24 cellular contexts compared by ENCODE assay signal in the genomic region with DNA sequence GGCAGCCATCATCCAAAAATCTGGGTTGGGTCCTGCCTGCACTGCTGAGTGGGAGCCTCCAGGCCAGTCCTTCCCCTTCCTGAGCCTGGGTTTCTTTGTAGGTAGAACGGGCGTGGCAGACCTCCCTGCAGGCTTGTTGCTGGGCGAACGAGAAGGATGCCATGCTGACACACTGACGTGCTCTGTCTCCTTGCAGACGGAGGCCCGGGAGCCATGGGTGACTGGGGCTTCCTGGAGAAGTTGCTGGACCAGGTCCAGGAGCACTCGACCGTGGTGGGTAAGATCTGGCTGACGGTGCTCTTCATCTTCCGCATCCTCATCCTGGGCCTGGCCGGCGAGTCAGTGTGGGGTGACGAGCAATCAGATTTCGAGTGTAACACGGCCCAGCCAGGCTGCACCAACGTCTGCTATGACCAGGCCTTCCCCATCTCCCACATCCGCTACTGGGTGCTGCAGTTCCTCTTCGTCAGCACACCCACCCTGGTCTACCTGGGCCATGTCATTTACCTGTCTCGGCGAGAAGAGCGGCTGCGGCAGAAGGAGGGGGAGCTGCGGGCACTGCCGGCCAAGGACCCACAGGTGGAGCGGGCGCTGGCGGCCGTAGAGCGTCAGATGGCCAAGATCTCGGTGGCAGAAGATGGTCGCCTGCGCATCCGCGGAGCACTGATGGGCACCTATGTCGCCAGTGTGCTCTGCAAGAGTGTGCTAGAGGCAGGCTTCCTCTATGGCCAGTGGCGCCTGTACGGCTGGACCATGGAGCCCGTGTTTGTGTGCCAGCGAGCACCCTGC. TPM values are rescaled to one million over a fixed set of nuclear protein-coding genes. Genes with fewer than 3 reads are reported as not detected.
DNase-seq lines count a peak whose midpoint lies in the region; ATAC-seq, FAIRE-seq and TF ChIP-seq lines count a peak whose summit lies in the region.
"Had no signal": no experiment of that assay in that cellular context is flagged by ENCODE, and none has a peak within 500 bp of the region (broad histone marks: within the 10 kb centered on the region; RNA-seq: fewer than 3 reads in every experiment).

No MANE protein-coding gene starts in this region.

- WGBS in H1 (ENCODE audit: extremely low coverage in 1 of 2, insufficient coverage in 1 of 2, insufficient read length in 1 of 2, insufficient replicate concordance in 2 of 2, low coverage in 1 of 2, low lambda C conversion rate in 2 of 2, missing lambda C conversion rate in 1 of 2), 2 experiments: 96% methylated on average over 36 of the region's 40 CpGs; no CpG with 5 or more reads in 1 of the 2 experiments
- WGBS in suprapubic skin: 96% methylated on average over 5 of the region's 40 CpGs

- no peak overlapping the region for H2BK5ac ChIP-seq in H1 (ENCODE audit: low read depth, low read length)

- H3K14ac ChIP-seq in H1 (ENCODE audit: insufficient read length): no peak overlapping the region

- no peak overlapping the region for H2BK20ac ChIP-seq in H1 (ENCODE audit: low read length)

- H3K4me1 ChIP-seq in H1 (replicated peaks in 1 of 4; ENCODE audit: control insufficient read depth in 3 of 4, insufficient read depth in 4 of 4, low read length in 3 of 4) (peaks cover 0 to 12% (median 7%) of the 10 kb centered on the region in 4 experiments; a peak in 4 of 7 replicates), lower lobe of right lung (peaks cover 7% of the 10 kb centered on the region), suprapubic skin (peaks cover 15% of the 10 kb centered on the region)
- H3K4me1 ChIP-seq: BE2C had no signal

- POLR2A ChIA-PET in H1 (lab: Charles Lee; ENCODE audit: partially characterized antibody): interaction anchor here (1.5 kb wide), 1 partner anchor 59 kb away, joined by 3 read pairs; no protein-coding TSS in a partner anchor

- H3K79me2 ChIP-seq in H1 (ENCODE audit: control insufficient read depth in 1 of 2, insufficient read depth in 2 of 2, low read length in 2 of 2): no peaks in the 10 kb centered on the region

- no peak overlapping the region for H3K4me3 ChIP-seq in H1 (ENCODE audit: extremely low read depth in 1 of 4, insufficient read depth in 2 of 4, low read depth in 3 of 4, low read length in 4 of 4)
- H3K4me3 ChIP-seq in lower lobe of right lung: peak overlapping the region; percentile 56
- peak overlapping the region; percentile 48 for H3K4me3 ChIP-seq in suprapubic skin
- H3K4me3 ChIP-seq: cardiac muscle cell had no signal

- H3K4me2 ChIP-seq in H1 (ENCODE audit: insufficient read depth in 1 of 2, low read depth in 2 of 2, low read length in 2 of 2): no peak overlapping the region; a peak in 1 of 4 replicates

- peaks cover 8% of the 10 kb centered on the region for H3K36me3 Mint-ChIP-seq in glutamatergic neuron (ENCODE audit: unreplicated experiment)

- no peak overlapping the region for H2BK15ac ChIP-seq in H1 (ENCODE audit: low read length)

- no peak overlapping the region for H2BK120ac ChIP-seq in H1 (replicated peaks; ENCODE audit: low read depth, low read length)

- peak overlapping the region; percentile 23; the same call in 1 of the 2 replicates for H2BK12ac ChIP-seq in H1 (ENCODE audit: low read depth, low read length)

- no peak overlapping the region for H4K8ac ChIP-seq in H1 (ENCODE audit: extremely low read depth, insufficient read depth, low read length)

- H4K5ac ChIP-seq in H1 (ENCODE audit: insufficient read length, low read depth, low read length): no peak overlapping the region

- no peak overlapping the region for H4K91ac ChIP-seq in H1 (replicated peaks; ENCODE audit: insufficient read length, low read length)

- H3K23ac ChIP-seq in H1 (ENCODE audit: insufficient read length): no peak overlapping the region

- no peak overlapping the region for H2AFZ ChIP-seq in H1 (ENCODE audit: low read length)

- H3K9me3 ChIP-seq in H1 (ENCODE audit: insufficient read depth in 2 of 2, low read depth in 1 of 2, low read length in 1 of 2): no peaks in the 10 kb centered on the region
- no peaks in the 10 kb centered on the region for H3K9me3 ChIP-seq in lower lobe of right lung
- no peaks in the 10 kb centered on the region for H3K9me3 ChIP-seq in suprapubic skin
- H3K9me3 ChIP-seq: BE2C, testis had no signal

- peak; percentile 4 for DNase-seq in NCI-H69 (lab: John Stamatoyannopoulos, UW)
- DNase-seq in H1 (ENCODE audit: low read depth in 1 of 2, low spot score in 2 of 2): no peak
- no peak for DNase-seq in lower lobe of right lung
- DNase-seq in suprapubic skin (ENCODE audit: low spot score in 2 of 2): no peak
- DNase-seq in GM20000 (ENCODE audit: low spot score): no peak
- no peak for DNase-seq in DMS79 (lab: John Stamatoyannopoulos, UW)
- no peak for DNase-seq in G401 (ENCODE audit: low spot score)
- no peak for DNase-seq in glutamatergic neuron
- DNase-seq: activated CD4-positive, CD25-positive, alpha-beta regulatory T cell treated with anti-CD3 and anti-CD28 coated beads, Interleukin-2, amount 50 U/mL, for 72 hours; BE2C; foreskin melanocyte; Kasumi-1; mesendoderm; NCI-H1092 treated with DMSO at 0.1 percent for 48 hours; NCI-H2107; NCI-H748 treated with DMSO at 0.1 percent for 48 hours; PC-3; retina; stimulated activated CD4-positive, alpha-beta T cell treated with anti-CD3 and anti-CD28 coated beads, Interleukin-2, amount 100 ng/mL, for 24 hours; testis had no signal

- H3K27me3 ChIP-seq in H1 (replicated peaks in 1 of 4; ENCODE audit: control insufficient read depth in 3 of 4, extremely low read depth in 1 of 4, insufficient read depth in 3 of 4, low read length in 3 of 4) (peaks cover 0 to 13% (median 10%) of the 10 kb centered on the region in 4 experiments; a peak in 4 of 7 replicates), lower lobe of right lung (ENCODE audit: low read depth) (peaks cover 17% of the 10 kb centered on the region), suprapubic skin (peaks cover 19% of the 10 kb centered on the region)
- H3K27me3 ChIP-seq: BE2C, testis had no signal

- H3K36me3 ChIP-seq in H1 (ENCODE audit: control insufficient read depth in 2 of 4, insufficient read depth in 4 of 4, low read length in 3 of 4) (no peaks in the 10 kb centered on the region), lower lobe of right lung (no peaks in the 10 kb centered on the region), suprapubic skin (no peaks in the 10 kb centered on the region)
- H3K36me3 ChIP-seq: BE2C, cardiac muscle cell had no signal

- H3K18ac ChIP-seq in H1 (ENCODE audit: extremely low read depth, low read length): no peak overlapping the region

- H3K4me1 Mint-ChIP-seq in glutamatergic neuron (ENCODE audit: low read depth, unreplicated experiment): peaks cover 5% of the 10 kb centered on the region
- H3K4me1 Mint-ChIP-seq: nephron had no signal

- intact Hi-C loops in lower lobe of right lung (cut with DNase I): no loop called here

- no peak for TF ChIP-seq RAD21 in H1 (IDR thresholded peaks at IDR 0.05 in 1 of 2, conservative IDR thresholded peaks at IDR 0.05 in 1 of 2; ENCODE audit: low read depth in 2 of 2, low read length in 2 of 2)

- in situ Hi-C loops in G401 (cut with HindIII; ENCODE audit: low sequenced_read_pairs): no loop called here

- CTCF ChIA-PET in H1 (lab: Charles Lee; ENCODE audit: partially characterized antibody): interaction anchor here (0.5 to 12.6 kb wide), 4 partner anchors 12 to 1115 kb away, joined by 3 to 230 read pairs (median 4); no protein-coding TSS in a partner anchor

- FAIRE-seq in H1 (lab: Jason Lieb, UNC): no peak
- FAIRE-seq: H54 had no signal

- no peak overlapping the region for H3K27ac Mint-ChIP-seq in glutamatergic neuron (ENCODE audit: unreplicated experiment)
- H3K27ac Mint-ChIP-seq: nephron had no signal

- ATAC-seq in lower lobe of right lung: no peak
- ATAC-seq: PC-3 had no signal

- H3K56ac ChIP-seq in H1 (replicated peaks; ENCODE audit: insufficient read length, low read depth, low read length): no peak overlapping the region

- H3K27ac ChIP-seq in H1 (ENCODE audit: low read depth, low read length): no peak overlapping the region
- H3K27ac ChIP-seq in lower lobe of right lung: peak overlapping the region; percentile 73
- H3K27ac ChIP-seq in suprapubic skin: no peak overlapping the region
- H3K27ac ChIP-seq: cardiac muscle cell had no signal

- TF ChIP-seq CTCF in H1 (IDR thresholded peaks at IDR 0.05; ENCODE audit: control extremely low read depth in 1 of 3, insufficient read depth in 1 of 3, low read depth in 1 of 3, low read length in 3 of 3) (no peak), lower lobe of right lung (IDR thresholded peaks at IDR 0.05) (no peak), suprapubic skin (IDR thresholded peaks at IDR 0.05) (no peak), GM20000 (IDR thresholded peaks at IDR 0.05; ENCODE audit: extremely low read depth, missing control alignments) (no peak), glutamatergic neuron (IDR thresholded peaks at IDR 0.05; ENCODE audit: partially characterized antibody, unreplicated experiment) (no peak)

- no peaks in the 10 kb centered on the region; the same call in 1 of the 2 replicates for H3K23me2 ChIP-seq in H1 (ENCODE audit: low read depth, low read length)

- no peak overlapping the region for H3K9ac ChIP-seq in H1 (replicated peaks in 1 of 4; ENCODE audit: extremely low read depth in 1 of 4, low read depth in 3 of 4, low read length in 3 of 4)

- no peak overlapping the region for H3K4me3 Mint-ChIP-seq in glutamatergic neuron (ENCODE audit: unreplicated experiment)

- TF ChIP-seq POLR2A in H1 (IDR thresholded peaks at IDR 0.05; ENCODE audit: control extremely low read depth in 1 of 2, low read depth in 2 of 2, low read length in 2 of 2) (no peak), suprapubic skin (IDR thresholded peaks at IDR 0.05) (no peak)

- H2AK5ac ChIP-seq in H1 (ENCODE audit: low read depth, low read length): 0 out of 2 replicates have a peak overlapping the region, but pooled peaks have one; percentile 10

- H3K4ac ChIP-seq in H1 (replicated peaks; ENCODE audit: insufficient read length, low read depth, low read length): no peak overlapping the region

- H3K27me3 Mint-ChIP-seq in glutamatergic neuron (ENCODE audit: unreplicated experiment): peaks cover 22% of the 10 kb centered on the region

- no peaks in the 10 kb centered on the region for H4K20me1 ChIP-seq in H1 (replicated peaks in 1 of 2; ENCODE audit: control insufficient read depth in 1 of 2, insufficient read depth in 2 of 2, low read length in 2 of 2)

- TF ChIP-seq EP300 in H1 (IDR thresholded peaks at IDR 0.05; ENCODE audit: borderline replicate concordance in 1 of 2, low read depth in 2 of 2, low read length in 2 of 2) (no peak), suprapubic skin (IDR thresholded peaks at IDR 0.05) (no peak)

- H3K9me3 Mint-ChIP-seq in glutamatergic neuron (ENCODE audit: unreplicated experiment): peaks cover 9% of the 10 kb centered on the region
- H3K9me3 Mint-ChIP-seq: nephron had no signal

- H3K79me1 ChIP-seq in H1 (ENCODE audit: low read depth, low read length): no peaks in the 10 kb centered on the region

RNA-seq across cellular contexts. Expression of gene GJA4, which starts 1.4 kb away (rescaled TPM):
- 2.7 and 3.2 TPM in 2 replicates for total RNA-seq in H1 (2021; fragmentation: NEBNext Ultra II Directional; extraction: Animal tissue kit (Norgen Biotek cat#: 25700))
- polyA plus RNA-seq in H1 (2011; rRNA removed): 3.9 and 4.3 TPM in 2 replicates
- 2.4 TPM for polyA plus RNA-seq in H1 (2011; cell fraction: cytosol; rRNA removed)
- 3.8 TPM for polyA plus RNA-seq in H1 (2011; cell fraction: nucleus; rRNA removed)
- 1.6 to 3.4 TPM (median 2.7 TPM) in 4 replicates for polyA plus RNA-seq in H1 (2012, experiment 1 of 2)
- 2.7 TPM for polyA plus RNA-seq in H1 (2012, experiment 2 of 2)
- polyA plus RNA-seq in H1 (2013, experiment 1 of 2): 14.8 TPM
- 15.5 TPM for polyA plus RNA-seq in H1 (2013, experiment 2 of 2)
- 0.82 and 1.0 TPM in 2 replicates for polyA minus RNA-seq in H1 (2011; rRNA and poly(A)+ RNA removed)
- 2.1 TPM for polyA minus RNA-seq in H1 (2011; cell fraction: cytosol; rRNA and poly(A)+ RNA removed)
- 1.9 TPM for polyA minus RNA-seq in H1 (2011; cell fraction: nucleus; rRNA and poly(A)+ RNA removed)
- 16.1 TPM for total RNA-seq in lower lobe of right lung
- 10 to 100 TPM in 3 of 4 donors, 1 to 10 TPM in 1; 5.3 to 15.2 (median 11.8) TPM for total RNA-seq in suprapubic skin
- not detected in 2 replicates for total RNA-seq in G401 (2014; rRNA removed; shearing (Covaris generic))
- total RNA-seq in glutamatergic neuron (ENCODE audit: unreplicated experiment): not detected
- total RNA-seq: PC-3 had no signal
- polyA plus RNA-seq: cardiac muscle cell had no signal

RNA-seq across cellular contexts. Expression of gene GJB3, which starts 13.2 kb away (rescaled TPM):
- total RNA-seq in H1 (2021; fragmentation: NEBNext Ultra II Directional; extraction: Animal tissue kit (Norgen Biotek cat#: 25700)): 0.93 and 1.1 TPM in 2 replicates
- polyA plus RNA-seq in H1 (2011; rRNA removed): 1.6 and 1.7 TPM in 2 replicates
- polyA plus RNA-seq in H1 (2011; cell fraction: cytosol; rRNA removed): 1.0 TPM
- 0.81 TPM for polyA plus RNA-seq in H1 (2011; cell fraction: nucleus; rRNA removed)
- 0.90 to 1.2 TPM (median 1.2 TPM) in 4 replicates for polyA plus RNA-seq in H1 (2012, experiment 1 of 2)
- 1.6 TPM for polyA plus RNA-seq in H1 (2012, experiment 2 of 2)
- 2.6 TPM for polyA plus RNA-seq in H1 (2013, experiment 1 of 2)
- polyA plus RNA-seq in H1 (2013, experiment 2 of 2): 2.7 TPM
- 0.29 and 0.82 TPM in 2 replicates for polyA minus RNA-seq in H1 (2011; rRNA and poly(A)+ RNA removed)
- not detected for polyA minus RNA-seq in H1 (2011; cell fraction: cytosol; rRNA and poly(A)+ RNA removed)
- 0.90 TPM for polyA minus RNA-seq in H1 (2011; cell fraction: nucleus; rRNA and poly(A)+ RNA removed)
- 0.80 TPM for total RNA-seq in lower lobe of right lung
- total RNA-seq in suprapubic skin: 100 to 1,000 TPM in 3 of 4 donors, 10 to 100 TPM in 1; 76.0 to 268 (median 186) TPM
- not detected in 2 replicates for total RNA-seq in G401 (2014; rRNA removed; shearing (Covaris generic))
- not detected for total RNA-seq in glutamatergic neuron (ENCODE audit: unreplicated experiment)
- total RNA-seq: cardiac muscle cell had no signal
- polyA plus RNA-seq: cardiac muscle cell had no signal

RNA-seq across cellular contexts. Expression of gene GJB4, which starts 34.7 kb away (rescaled TPM):
- 0.11 and 0.20 TPM in 2 replicates for total RNA-seq in H1 (2021; fragmentation: NEBNext Ultra II Directional; extraction: Animal tissue kit (Norgen Biotek cat#: 25700))
- 0.36 and 0.41 TPM in 2 replicates for polyA plus RNA-seq in H1 (2011; rRNA removed)
- 0.30 TPM for polyA plus RNA-seq in H1 (2011; cell fraction: cytosol; rRNA removed)
- 0.24 TPM for polyA plus RNA-seq in H1 (2011; cell fraction: nucleus; rRNA removed)
- 0.13 to 0.45 TPM (median 0.24 TPM) in 4 replicates for polyA plus RNA-seq in H1 (2012, experiment 1 of 2)
- polyA plus RNA-seq in H1 (2012, experiment 2 of 2): 0.17 TPM
- polyA plus RNA-seq in H1 (2013, experiment 1 of 2): 0.24 TPM
- 0.24 TPM for polyA plus RNA-seq in H1 (2013, experiment 2 of 2)
- polyA minus RNA-seq in H1 (2011; rRNA and poly(A)+ RNA removed): 0.17 and 0.57 TPM in 2 replicates
- not detected for polyA minus RNA-seq in H1 (2011; cell fraction: cytosol; rRNA and poly(A)+ RNA removed)
- polyA minus RNA-seq in H1 (2011; cell fraction: nucleus; rRNA and poly(A)+ RNA removed): 0.70 TPM
- total RNA-seq in lower lobe of right lung: 0.12 TPM
- 10 to 100 TPM; 13.7 to 41.4 (median 35.5) TPM for total RNA-seq in suprapubic skin
- total RNA-seq in G401 (2014; rRNA removed; shearing (Covaris generic)): not detected in 2 replicates
- total RNA-seq in glutamatergic neuron (ENCODE audit: unreplicated experiment): not detected
- total RNA-seq: cardiac muscle cell, PC-3, testis had no signal
- polyA plus RNA-seq: adipose tissue, cardiac muscle cell had no signal

RNA-seq across cellular contexts. Expression of gene GJB5, which starts 39.3 kb away (rescaled TPM):
- 0.71 and 0.86 TPM in 2 replicates for total RNA-seq in H1 (2021; fragmentation: NEBNext Ultra II Directional; extraction: Animal tissue kit (Norgen Biotek cat#: 25700))
- polyA plus RNA-seq in H1 (2011; rRNA removed): 3.1 and 3.3 TPM in 2 replicates
- polyA plus RNA-seq in H1 (2011; cell fraction: cytosol; rRNA removed): 2.5 TPM
- polyA plus RNA-seq in H1 (2011; cell fraction: nucleus; rRNA removed): 1.9 TPM
- polyA plus RNA-seq in H1 (2012, experiment 1 of 2): 0.69 to 1.5 TPM (median 1.1 TPM) in 4 replicates
- 1.2 TPM for polyA plus RNA-seq in H1 (2012, experiment 2 of 2)
- 1.4 TPM for polyA plus RNA-seq in H1 (2013, experiment 1 of 2)
- 1.4 TPM for polyA plus RNA-seq in H1 (2013, experiment 2 of 2)
- 1.0 and 1.7 TPM in 2 replicates for polyA minus RNA-seq in H1 (2011; rRNA and poly(A)+ RNA removed)
- not detected for polyA minus RNA-seq in H1 (2011; cell fraction: cytosol; rRNA and poly(A)+ RNA removed)
- 1.4 TPM for polyA minus RNA-seq in H1 (2011; cell fraction: nucleus; rRNA and poly(A)+ RNA removed)
- total RNA-seq in lower lobe of right lung: not detected
- total RNA-seq in suprapubic skin: 100 to 1,000 TPM in 2 of 4 donors, 10 to 100 TPM in 2; 45.8 to 164 (median 123) TPM
- 0.24 TPM in 1 of 2 replicates, not detected in the other for total RNA-seq in G401 (2014; rRNA removed; shearing (Covaris generic))
- total RNA-seq in glutamatergic neuron (ENCODE audit: unreplicated experiment): not detected
- total RNA-seq: cardiac muscle cell, testis had no signal
- polyA plus RNA-seq: cardiac muscle cell had no signal

Comparison
In these comparisons a context has a peak if more than half of its experiments do, and no peak if none do; other contexts are left out.
1. H3K4me3 ChIP-seq: peak in lower lobe of right lung (single experiment) and suprapubic skin (single experiment); none in H1 (0 of 4).
2. RNA of gene GJB3, which starts 13.2 kb away (total RNA-seq): 76.0 to 268 TPM in suprapubic skin; 0.93 to 1.1 TPM in H1, 0.80 TPM in lower lobe of right lung (single experiment), not detected in G401 and not detected in glutamatergic neuron (single experiment); every median in the first group is over 10 times any median in the second.
3. RNA of gene GJB4, which starts 34.7 kb away (total RNA-seq): 13.7 to 41.4 TPM in suprapubic skin; 0.11 to 0.20 TPM in H1, 0.12 TPM in lower lobe of right lung (single experiment), not detected in G401 and not detected in glutamatergic neuron (single experiment); every median in the first group is over 10 times any median in the second.